8 cellular contexts compared by ENCODE assay signal in the genomic region with DNA sequence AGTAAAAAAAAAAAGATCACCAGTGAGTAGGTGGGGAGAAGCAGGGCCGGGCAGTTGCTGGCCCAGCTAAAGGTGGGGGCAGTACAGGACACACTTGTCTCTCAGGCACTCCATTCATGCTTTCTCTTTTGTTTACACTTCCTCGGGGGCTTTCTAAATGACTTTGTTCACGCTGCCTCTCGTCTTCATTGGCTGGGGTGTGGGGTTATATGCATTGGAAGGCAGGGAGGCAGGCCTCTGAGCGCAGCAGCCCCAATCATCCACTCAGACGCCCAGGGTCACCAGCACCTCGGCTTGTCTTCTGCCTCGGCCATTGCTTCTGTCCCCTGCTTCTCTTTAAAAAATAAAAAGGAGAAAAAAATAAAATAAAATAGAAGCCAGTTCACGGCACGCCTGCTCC. TPM values are rescaled to one million over a fixed set of nuclear protein-coding genes. Genes with fewer than 3 reads are reported as not detected.
DNase-seq lines count a peak whose midpoint lies in the region; ATAC-seq and TF ChIP-seq lines count a peak whose summit lies in the region.

No MANE protein-coding gene starts in this region.

- H3K36me3 Mint-ChIP-seq in activated naive CD8-positive, alpha-beta T cell: no peaks in the 10 kb centered on the region

- peak overlapping the region; percentile 91 for H3K4me3 Mint-ChIP-seq in activated naive CD8-positive, alpha-beta T cell

- intact Hi-C loops in spleen (cut with DNase I; ENCODE audit: low total_unique reads): loop anchor here (5.0 kb wide), 1 partner anchor 269 kb away; no protein-coding TSS in a partner anchor

- H3K4me1 Mint-ChIP-seq in activated naive CD8-positive, alpha-beta T cell (ENCODE audit: low read depth): peaks cover 42% of the 10 kb centered on the region

- H3K9me3 ChIP-seq in iPS-15b (ENCODE audit: control insufficient read depth, insufficient read depth, low read length): no peaks in the 10 kb centered on the region
- no peaks in the 10 kb centered on the region for H3K9me3 ChIP-seq in spleen

- peak overlapping the region; percentile 78 to 92 (median 88) for H3K27ac ChIP-seq in spleen

- H3K9me3 Mint-ChIP-seq in activated naive CD8-positive, alpha-beta T cell (ENCODE audit: low read depth): no peaks in the 10 kb centered on the region

- H3K4me1 ChIP-seq in iPS-15b (ENCODE audit: control insufficient read depth, insufficient read depth, low read length) (peaks cover 16% of the 10 kb centered on the region), spleen (peaks cover 14 to 84% (median 67%) of the 10 kb centered on the region in 6 donors)

- no peak overlapping the region for H3K9ac ChIP-seq in iPS-15b (ENCODE audit: low read depth, low read length)

- no peak for TF ChIP-seq CTCF in GM10266 (IDR thresholded peaks at IDR 0.05; ENCODE audit: control insufficient read depth, insufficient read depth, low read depth, missing control alignments)
- no peak for TF ChIP-seq CTCF in spleen (IDR thresholded peaks at IDR 0.05 in 8 of 11, conservative IDR thresholded peaks at IDR 0.05 in 3 of 11)

- H3K27me3 Mint-ChIP-seq in activated naive CD8-positive, alpha-beta T cell: no peaks in the 10 kb centered on the region

- H3K36me3 ChIP-seq in iPS-15b (ENCODE audit: control insufficient read depth, insufficient read depth, low read length) (no peaks in the 10 kb centered on the region), spleen (no peaks in the 10 kb centered on the region)

- 3 to 8% (median 5%) methylated on average over 10 of the region's 10 CpGs for WGBS in spleen, 5 donors

- no peak for TF ChIP-seq POLR2A in spleen (IDR thresholded peaks at IDR 0.05)

- H3K4me3 ChIP-seq in iPS-15b (ENCODE audit: low read depth, low read length) (peak overlapping the region; percentile 70), spleen (peak overlapping the region; percentile 52 to 85 (median 62))

- H3K27me3 ChIP-seq in iPS-15b (ENCODE audit: control insufficient read depth, insufficient read depth, low read length) (peaks cover 26% of the 10 kb centered on the region), spleen (replicated peaks in 1 of 7) (no peaks in the 10 kb centered on the region)

- peak overlapping the region; percentile 87 for H3K27ac Mint-ChIP-seq in activated naive CD8-positive, alpha-beta T cell

- DNase-seq in GM10266 (ENCODE audit: extremely low spot score) (peak; percentile 89), NCI-H146 treated with DMSO at 0.1 percent for 48 hours (lab: John Stamatoyannopoulos, UW; ENCODE audit: unreplicated experiment) (peak; percentile 62), spleen (no peak), HK-2 (ENCODE audit: unreplicated experiment) (no peak), H4 (ENCODE audit: low spot score) (no peak)

- ATAC-seq in GM21619 (IDR thresholded peaks at IDR 0.05; ENCODE audit: unreplicated experiment): peak; percentile 44

RNA-seq across cellular contexts. Expression of gene TGFB3, which starts 0.4 kb away (rescaled TPM):
- 10 to 100 TPM in 4 of 7 donors, 1 to 10 TPM in 3; 5.6 to 61.0 (median 15.7) TPM for total RNA-seq in spleen
- polyA plus RNA-seq in spleen: 1 to 10 TPM; 4.0 to 6.1 (median 4.2) TPM
- 1.0 and 2.3 TPM in 2 replicates for total RNA-seq in H4 (2014; rRNA removed; shearing (Covaris generic))

RNA-seq across cellular contexts. Expression of gene IFT43, which starts 4.1 kb away (rescaled TPM):
- total RNA-seq in spleen: 10 to 100 TPM; 19.8 to 39.9 (median 22.6) TPM
- polyA plus RNA-seq in spleen: 10 to 100 TPM; 31.0 to 34.6 (median 33.1) TPM
- 36.7 and 47.0 TPM in 2 replicates for total RNA-seq in H4 (2014; rRNA removed; shearing (Covaris generic))

Comparison
In these comparisons a context has a peak if more than half of its experiments do, and no peak if none do; other contexts are left out.
1. DNase-seq: peak in GM10266 (single experiment) and NCI-H146 treated with DMSO at 0.1 percent for 48 hours (single experiment); none in spleen (single experiment), HK-2 (single experiment) and H4 (single experiment).